In genomic region chr1:162270016-162270415, GRCh38 we compare ENCODE assay signal across 20 cellular contexts.
DNase-seq lines count a peak whose midpoint lies in the region; FAIRE-seq and TF ChIP-seq lines count a peak whose summit lies in the region.
"Had no signal": no experiment of that assay in that cellular context is flagged by ENCODE, and none has a peak within 500 bp of the region (broad histone marks: within the 10 kb centered on the region; RNA-seq: fewer than 3 reads in every experiment).

No MANE protein-coding gene starts in this region.

- H3K9ac ChIP-seq in SK-N-MC (ENCODE audit: insufficient read length): no peak overlapping the region
- no peak overlapping the region for H3K9ac ChIP-seq in smooth muscle cell (ENCODE audit: low read depth)
- H3K9ac ChIP-seq in Karpas-422 (ENCODE audit: low read length): no peak overlapping the region

- no peaks in the 10 kb centered on the region for H3F3A ChIP-seq in smooth muscle cell (ENCODE audit: low read depth)

- H2AFZ ChIP-seq in smooth muscle cell (ENCODE audit: low read depth): no peak overlapping the region
- H2AFZ ChIP-seq in Karpas-422 (ENCODE audit: low read length): no peak overlapping the region

- TF ChIP-seq CTCF in D721Med (IDR thresholded peaks at IDR 0.05; ENCODE audit: insufficient read depth, missing control alignments) (no peak), smooth muscle cell (IDR thresholded peaks at IDR 0.05; ENCODE audit: borderline replicate concordance, insufficient read depth, poor library complexity, severe bottlenecking) (no peak)

- H3K9me3 ChIP-seq in SK-N-MC (ENCODE audit: low read depth, low read length): no peaks in the 10 kb centered on the region
- H3K9me3 ChIP-seq in smooth muscle cell (replicated peaks; ENCODE audit: low read depth): no peaks in the 10 kb centered on the region
- no peaks in the 10 kb centered on the region for H3K9me3 ChIP-seq in Karpas-422 (ENCODE audit: low read length)
- H3K9me3 ChIP-seq: A549 had no signal

- H3K27me3 ChIP-seq in smooth muscle cell (ENCODE audit: low read depth): no peaks in the 10 kb centered on the region
- H3K27me3 ChIP-seq in Karpas-422 (ENCODE audit: low read length): no peaks in the 10 kb centered on the region

- no peaks in the 10 kb centered on the region for H3K4me1 ChIP-seq in smooth muscle cell (ENCODE audit: low read depth)
- H3K4me1 ChIP-seq in Karpas-422 (ENCODE audit: low read length): no peaks in the 10 kb centered on the region
- H3K4me1 ChIP-seq: A549 had no signal

- H3K4me2 ChIP-seq in smooth muscle cell (peak overlapping the region; percentile 3), Karpas-422 (ENCODE audit: low read depth, low read length, poor library complexity, severe bottlenecking) (no peak overlapping the region)
- H3K4me2 ChIP-seq: A549 had no signal

- H3K36me3 ChIP-seq in SK-N-MC (ENCODE audit: insufficient read depth, low read length) (no peaks in the 10 kb centered on the region), smooth muscle cell (ENCODE audit: low read depth) (no peaks in the 10 kb centered on the region), Karpas-422 (ENCODE audit: insufficient read depth, low read length) (no peaks in the 10 kb centered on the region)

- H3K27ac ChIP-seq in SK-N-MC (peak overlapping the region; percentile 57; the same call in 1 of the 2 replicates), smooth muscle cell (ENCODE audit: low read depth) (no peak overlapping the region), Karpas-422 (ENCODE audit: low read length) (no peak overlapping the region)
- H3K27ac ChIP-seq: A549 had no signal

- H3K4me3 ChIP-seq in SK-N-MC: peak overlapping the region; percentile 24; the same call in 1 of the 2 replicates
- no peak overlapping the region for H3K4me3 ChIP-seq in smooth muscle cell
- no peak overlapping the region for H3K4me3 ChIP-seq in Karpas-422 (ENCODE audit: low read length)
- H3K4me3 ChIP-seq: A549 had no signal

- peak; percentile 22 for DNase-seq in NCI-H82 (lab: John Stamatoyannopoulos, UW)
- no peak for DNase-seq in NCI-H82 treated with DMSO at 0.1 percent for 48 hours (lab: John Stamatoyannopoulos, UW; ENCODE audit: unreplicated experiment)
- DNase-seq in D721Med (ENCODE audit: insufficient read length, low spot score): no peak
- DNase-seq in SK-N-MC (ENCODE audit: low read depth, low spot score): no peak
- DNase-seq in smooth muscle cell (lab: John Stamatoyannopoulos, UW; ENCODE audit: unreplicated experiment): no peak
- DNase-seq in Karpas-422: no peak
- no peak for DNase-seq in activated CD4-positive, CD25-positive, alpha-beta regulatory T cell treated with anti-CD3 and anti-CD28 coated beads, Interleukin-2, amount 50 U/mL, for 72 hours
- DNase-seq: 8988T; C1 segment of cervical spinal cord; Calu3; CD4-positive, alpha-beta memory T cell; COR-L47; DMS153; DND-41; GOT3; HCEC 1CT had no signal

- 55% methylated on average over 2 of the region's 2 CpGs for WGBS in smooth muscle cell (ENCODE audit: low lambda C conversion rate)

- no peaks in the 10 kb centered on the region for H3K9me2 ChIP-seq in Karpas-422 (replicated peaks; ENCODE audit: insufficient read depth, low read length)

- FAIRE-seq in D721Med (lab: Jason Lieb, UNC): peak; percentile 88
- FAIRE-seq: A549, G401.6, GM12892, H54 had no signal

- H4K20me1 ChIP-seq in smooth muscle cell (ENCODE audit: low read depth): no peaks in the 10 kb centered on the region
- H4K20me1 ChIP-seq in Karpas-422 (ENCODE audit: insufficient read depth, low read depth, low read length): no peaks in the 10 kb centered on the region

- no peaks in the 10 kb centered on the region for H3K79me2 ChIP-seq in smooth muscle cell (ENCODE audit: low read depth)
- H3K79me2 ChIP-seq in Karpas-422 (ENCODE audit: low read length): no peaks in the 10 kb centered on the region
